Comparison of ENCODE assay signal across 27 cellular contexts in genomic region chr3:133905376-133905775, GRCh38. TPM values are rescaled to one million over a fixed set of nuclear protein-coding genes. Genes with fewer than 3 reads are reported as not detected.
"Had no signal": no experiment of that assay in that cellular context is flagged by ENCODE, and none has a peak within 500 bp of the region (broad histone marks: within the 10 kb centered on the region; RNA-seq: fewer than 3 reads in every experiment).

No MANE protein-coding gene starts in this region.

- H3K4me3 Mint-ChIP-seq: activated B cell treated with CpG ODN at 0.5 μM for 24 hours; activated naive CD8-positive, alpha-beta T cell; nephron; stimulated activated memory B cell treated with anti-CD40 and anti-IgM and Interleukin-4, amounts not matched to agents 10 μg/mL and 1 μg/mL and 100 μg/mL, for 72 hours; stimulated activated naive CD8-positive, alpha-beta T cell treated with anti-CD3 and anti-CD28 coated beads, Interleukin-15, amount 100 ng/mL, for 72 hours; T-helper 17 cell; type B pancreatic cell had no signal

- H3K4me1 Mint-ChIP-seq: activated B cell treated with CpG ODN at 0.5 μM for 24 hours; nephron; stimulated activated memory B cell treated with anti-CD40 and anti-IgM and Interleukin-4, amounts not matched to agents 10 μg/mL and 1 μg/mL and 100 μg/mL, for 72 hours; stimulated activated naive CD8-positive, alpha-beta T cell treated with anti-CD3 and anti-CD28 coated beads, Interleukin-15, amount 100 ng/mL, for 72 hours; T-helper 17 cell had no signal

- H3K9me3 Mint-ChIP-seq: nephron had no signal

- H3K36me3 ChIP-seq: neutrophil, ovary, prostate gland, sigmoid colon, uterus had no signal

- DNase-seq: activated B cell treated with CpG ODN at 0.5 μM for 24 hours; activated CD4-positive, alpha-beta T cell treated with anti-CD3 and anti-CD28 coated beads, Interleukin-2, amount 50 U/mL, for 1 hour; activated CD8-positive, alpha-beta memory T cell treated with anti-CD3 and anti-CD28 coated beads for 24 hours; activated effector memory CD4-positive, alpha-beta T cell treated with Interleukin-2 at 50 U/mL for 16 hours; activated naive CD4-positive, alpha-beta T cell treated with Interleukin-2 at 50 U/mL for 16 hours; anterior cingulate cortex; dermis blood vessel endothelial cell; effector CD4-positive, alpha-beta T cell; left ventricle myocardium superior; ovary; retina; sigmoid colon; small intestine; stimulated activated CD4-positive, alpha-beta T cell treated with anti-CD3 and anti-CD28 coated beads, Interleukin-1b, Interleukin-23, amount 100 ng/mL, for 48 hours; stimulated activated CD4-positive, alpha-beta T cell treated with anti-CD3 and anti-CD28 coated beads, Interleukin-4, amount 100 ng/mL, for 4 hours; stimulated activated CD8-positive, alpha-beta memory T cell treated with anti-CD3 and anti-CD28 coated beads, Interleukin-4, amount 100 ng/mL, for 48 hours; stimulated activated naive CD8-positive, alpha-beta T cell treated with anti-CD3 and anti-CD28 coated beads, Interleukin-15, amount 100 ng/mL, for 72 hours; substantia nigra; T-helper 17 cell; uterus had no signal

- H3K27ac Mint-ChIP-seq: activated B cell treated with CpG ODN at 0.5 μM for 24 hours; activated naive CD8-positive, alpha-beta T cell; nephron; stimulated activated memory B cell treated with anti-CD40 and anti-IgM and Interleukin-4, amounts not matched to agents 10 μg/mL and 1 μg/mL and 100 μg/mL, for 72 hours; stimulated activated naive CD8-positive, alpha-beta T cell treated with anti-CD3 and anti-CD28 coated beads, Interleukin-15, amount 100 ng/mL, for 72 hours; T-helper 17 cell; type B pancreatic cell had no signal

- H3K4me3 ChIP-seq: ovary, prostate gland, sigmoid colon, uterus had no signal

- ATAC-seq: left ventricle myocardium superior; stimulated activated memory B cell treated with anti-CD40 and anti-IgM and Interleukin-4, amounts not matched to agents 10 μg/mL and 1 μg/mL and 100 μg/mL, for 72 hours; stimulated activated naive CD8-positive, alpha-beta T cell treated with anti-CD3 and anti-CD28 coated beads, Interleukin-15, amount 100 ng/mL, for 72 hours; T-helper 17 cell had no signal

- H3K36me3 Mint-ChIP-seq: activated naive CD8-positive, alpha-beta T cell; stimulated activated memory B cell treated with anti-CD40 and anti-IgM and Interleukin-4, amounts not matched to agents 10 μg/mL and 1 μg/mL and 100 μg/mL, for 72 hours; type B pancreatic cell had no signal

- H3K9me3 ChIP-seq: neutrophil, ovary, prostate gland, sigmoid colon, uterus had no signal

- H3K27ac ChIP-seq: epithelial cell of prostate, neutrophil, ovary, prostate gland, sigmoid colon, uterus had no signal

- H3K4me1 ChIP-seq: prostate gland, sigmoid colon, uterus had no signal

- H3K27me3 ChIP-seq: neutrophil, ovary, sigmoid colon, uterus had no signal

RNA-seq across cellular contexts. Expression of gene RAB6B, which starts 9.7 kb away (rescaled TPM):
- total RNA-seq: activated B cell treated with CpG ODN at 0.5 μM for 24 hours had no signal
